ENCODE assay signal across 30 cellular contexts in genomic region chr13:106621833-106622232, GRCh38.
"Had no signal": no experiment of that assay in that cellular context is flagged by ENCODE, and none has a peak within 500 bp of the region (broad histone marks: within the 10 kb centered on the region; RNA-seq: fewer than 3 reads in every experiment).

No MANE protein-coding gene starts in this region.

- H3K79me2 ChIP-seq: hepatocyte had no signal

- H3K36me3 ChIP-seq: colonic mucosa, esophagus muscularis mucosa, esophagus squamous epithelium, gastrocnemius medialis, gastroesophageal sphincter, heart left ventricle, heart right ventricle had no signal

- H3K9me3 ChIP-seq: colonic mucosa, esophagus muscularis mucosa, esophagus squamous epithelium, gastrocnemius medialis, gastroesophageal sphincter, heart left ventricle, heart right ventricle had no signal

- H3K4me1 ChIP-seq: colonic mucosa, gastrocnemius medialis had no signal

- H3K9me3 Mint-ChIP-seq: dendritic cell treated with granulocyte-macrophage colony-stimulating factor and Interleukin-4, amounts not matched to agents 40 ng/mL and 50 ng/mL, for 4 days; effector memory CD8-positive, alpha-beta T cell; endodermal cell had no signal

- H3K4me3 Mint-ChIP-seq: dendritic cell treated with granulocyte-macrophage colony-stimulating factor and Interleukin-4, amounts not matched to agents 40 ng/mL and 50 ng/mL, for 4 days; effector memory CD8-positive, alpha-beta T cell; endodermal cell had no signal

- H2AFZ ChIP-seq: hepatocyte had no signal

- H3K27ac ChIP-seq: colonic mucosa, coronary artery, dorsolateral prefrontal cortex, epithelial cell of prostate, esophagus muscularis mucosa, esophagus squamous epithelium, foreskin keratinocyte, gastrocnemius medialis, gastroesophageal sphincter, heart left ventricle, heart right ventricle, hepatocyte had no signal

- DNase-seq: colonic mucosa; cortex of kidney; dermis blood vessel endothelial cell; dorsolateral prefrontal cortex; effector CD4-positive, alpha-beta T cell; effector CD8-positive, alpha-beta T cell; effector memory CD4-positive, alpha-beta T cell; effector memory CD8-positive, alpha-beta T cell; endodermal cell; erythroblast; esophagus squamous epithelium; foreskin fibroblast; foreskin keratinocyte; foreskin melanocyte; gastrocnemius medialis; glutamatergic neuron; head of caudate nucleus; heart left ventricle; heart right ventricle; hippocampal formation had no signal

- H3K4me3 ChIP-seq: colonic mucosa, coronary artery, dorsolateral prefrontal cortex, esophagus muscularis mucosa, esophagus squamous epithelium, gastrocnemius medialis, gastroesophageal sphincter, heart left ventricle, heart right ventricle, hepatocyte had no signal

- FAIRE-seq: endometrium, endothelial cell of umbilical vein, frontal cortex had no signal

- H3K27me3 ChIP-seq: dorsolateral prefrontal cortex, hepatocyte had no signal

- ATAC-seq: effector memory CD8-positive, alpha-beta T cell; esophagus mucosa; foreskin keratinocyte; gastrocnemius medialis; gastroesophageal sphincter; heart left ventricle; heart right ventricle had no signal

- H3K4me2 ChIP-seq: hepatocyte had no signal

- H3K27ac Mint-ChIP-seq: dendritic cell treated with granulocyte-macrophage colony-stimulating factor and Interleukin-4, amounts not matched to agents 40 ng/mL and 50 ng/mL, for 4 days; effector memory CD8-positive, alpha-beta T cell; endodermal cell had no signal
